ENCODE assay signal across 8 cellular contexts in the genomic region with DNA sequence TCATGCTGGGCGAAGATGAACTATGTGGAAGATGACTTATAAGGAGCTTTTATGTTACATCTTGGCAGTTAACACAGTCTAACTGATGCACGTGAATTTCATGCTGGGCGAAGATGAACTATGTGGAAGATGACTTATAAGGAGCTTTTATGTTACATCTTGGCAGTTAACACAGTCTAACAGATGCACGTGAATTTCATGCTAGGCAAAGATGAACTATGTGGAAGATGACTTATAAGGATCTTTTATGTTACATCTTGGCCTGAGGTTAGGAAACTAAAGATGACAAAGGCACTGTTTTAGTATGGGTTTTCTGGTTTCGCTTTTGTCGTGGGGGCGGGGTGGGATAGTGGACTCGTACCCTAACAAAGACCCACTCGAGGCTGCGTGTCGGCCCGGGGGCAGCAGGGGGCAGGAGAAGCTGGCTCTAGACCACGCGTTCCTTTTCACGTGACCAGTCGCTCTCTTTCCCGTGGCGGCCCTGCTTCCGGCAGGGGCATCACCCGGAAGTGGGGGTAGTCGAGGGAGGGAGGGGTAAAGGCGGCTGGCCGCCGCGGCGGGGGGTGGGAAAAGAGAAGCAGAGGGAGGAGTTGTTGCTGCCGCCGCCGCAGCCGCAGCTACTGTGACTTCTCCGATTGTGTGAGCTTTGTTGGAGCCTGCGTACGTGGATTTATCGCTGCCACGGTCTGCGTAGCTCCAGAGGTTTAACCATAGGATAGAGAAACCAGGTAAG. TPM values are rescaled to one million over a fixed set of nuclear protein-coding genes. Genes with fewer than 3 reads are reported as not detected.
DNase-seq lines count a peak whose midpoint lies in the region; ATAC-seq and TF ChIP-seq lines count a peak whose summit lies in the region.

A gene (plus strand): TSS at position 586 of the 733 bp plus-strand sequence. CDS start 60,949 bp downstream, outside the sequence.

- H3K27ac ChIP-seq in ascending aorta = peak within 1 kb of the TSS; percentile 67 to 73

- H3K4me3 ChIP-seq in ascending aorta = peak within 1 kb of the TSS; percentile 47 to 67

- ATAC-seq in GM18502 (IDR thresholded peaks at IDR 0.05; ENCODE audit: poor library complexity, unreplicated experiment) (peak; percentile 92), HG02943 (IDR thresholded peaks at IDR 0.05; ENCODE audit: low read depth, unreplicated experiment) (peak; percentile 97), T-helper 17 cell (peak; percentile 93)

- TF ChIP-seq CTCF in ascending aorta (IDR thresholded peaks at IDR 0.05) = peak; percentile 49 to 54 (median 51)

- peaks cover 7% of the 10 kb centered on the region for H3K4me1 Mint-ChIP-seq in T-helper 17 cell

- peaks cover 0 to 3% of the 10 kb centered on the region in 2 donors for H3K4me1 ChIP-seq in ascending aorta

- H3K9me3 ChIP-seq in T-helper 17 cell (ENCODE audit: control insufficient read depth, low read length, poor library complexity, severe bottlenecking) (no peaks in the 10 kb centered on the region), ascending aorta (no peaks in the 10 kb centered on the region)

- intact Hi-C loops in ascending aorta (cut with DNase I) = loop anchor here (5.0 kb wide), 2 partner anchors 117 to 192 kb away; a partner anchor contains a TSS

- peaks cover 2 to 6% of the 10 kb centered on the region in 2 donors for H3K36me3 ChIP-seq in ascending aorta

- DNase-seq in NCI-H1694 treated with DMSO at 0.1 percent for 48 hours (lab: John Stamatoyannopoulos, UW) = peak; percentile 84
- DNase-seq in T-helper 17 cell = peak; percentile 75 to 86 (median 80)
- peak; percentile 70 to 94 for DNase-seq in ascending aorta (ENCODE audit: low spot score in 2 of 2)
- DNase-seq in hippocampal formation (lab: John Stamatoyannopoulos, UW) = peak; percentile 75 to 80
- peak; percentile 81 for DNase-seq in retina
- DNase-seq in OCI-M2 (lab: John Stamatoyannopoulos, UW; ENCODE audit: unreplicated experiment) = no peak

- H3K27me3 Mint-ChIP-seq in T-helper 17 cell = no peaks in the 10 kb centered on the region

- H3K27ac Mint-ChIP-seq in T-helper 17 cell = peak within 1 kb of the TSS; percentile 92

- peak within 1 kb of the TSS; percentile 95 for H3K4me3 Mint-ChIP-seq in T-helper 17 cell

- H3K27me3 ChIP-seq in ascending aorta = no peaks in the 10 kb centered on the region

- H3K36me3 Mint-ChIP-seq in T-helper 17 cell (ENCODE audit: low read depth) = peaks cover 2% of the 10 kb centered on the region

RNA-seq across cellular contexts. Expression of the gene that starts here (rescaled TPM):
- total RNA-seq in T-helper 17 cell (10 to 100 TPM; 11.9 to 12.5 TPM), ascending aorta (7.5 TPM)
